ENCODE assay signal across 8 cellular contexts in genomic region chr1:232630894-232631195, GRCh38. TPM values are rescaled to one million over a fixed set of nuclear protein-coding genes. Genes with fewer than 3 reads are reported as not detected.
A peak's percentile ranks its signal among the peaks of the same experiment; 100 is the strongest.
DNase-seq lines count a peak whose midpoint lies in the region; ATAC-seq and TF ChIP-seq lines count a peak whose summit lies in the region.

No MANE protein-coding gene starts in this region.

- 2% methylated on average over 8 of the region's 8 CpGs for WGBS in mammary epithelial cell (ENCODE audit: low coverage, missing lambda C conversion rate)
- 1 to 2% methylated on average over 8 of the region's 8 CpGs for WGBS in aorta, 2 donors

- H3K79me2 ChIP-seq in mammary epithelial cell (ENCODE audit: insufficient read depth, low read length) = no peaks in the 10 kb centered on the region

- H3K4me3 Mint-ChIP-seq in stimulated activated naive CD8-positive, alpha-beta T cell treated with anti-CD3 and anti-CD28 coated beads, Interleukin-15, Interleukin-2, amounts not matched to agents 100 ng/mL and 50 ng/mL, for 24 hours = peak overlapping the region; percentile 82

- H3K4me1 ChIP-seq in mammary epithelial cell (ENCODE audit: insufficient read depth, low read length) (peaks cover 16% of the 10 kb centered on the region), mucosa of descending colon (ENCODE audit: low read depth) (peaks cover 33% of the 10 kb centered on the region), aorta (ENCODE audit: control insufficient read depth in 1 of 2, insufficient read depth in 2 of 2, low read length in 2 of 2) (no peaks in the 10 kb centered on the region)

- dilution Hi-C loops in mammary epithelial cell (cut with HindIII; ENCODE audit: low sequenced_read_pairs) = no loop called here

- intact Hi-C loops in mammary epithelial cell (cut with micrococcal nuclease) = loop anchor here (1.0 to 10.0 kb wide), 5 partner anchors 322 to 824 kb away; no protein-coding TSS in a partner anchor
- intact Hi-C loops in mucosa of descending colon (cut with DNase I, micrococcal nuclease) = loop anchor here (5.0 to 10.0 kb wide), 3 partner anchors 164 to 614 kb away; no protein-coding TSS in a partner anchor
- intact Hi-C loops in aorta (cut with DNase I) = loop anchor here (10.0 kb wide), 3 partner anchors 314 to 486 kb away; partner anchors contain the start of gene NTPCR (in 1 of the 2)

- H3K9me3 Mint-ChIP-seq in stimulated activated naive CD8-positive, alpha-beta T cell treated with anti-CD3 and anti-CD28 coated beads, Interleukin-15, Interleukin-2, amounts not matched to agents 100 ng/mL and 50 ng/mL, for 24 hours = no peaks in the 10 kb centered on the region

- H3K4me2 ChIP-seq in mammary epithelial cell (ENCODE audit: insufficient read depth, low read depth, low read length) = peak overlapping the region; percentile 96

- ATAC-seq in stimulated activated naive CD8-positive, alpha-beta T cell treated with anti-CD3 and anti-CD28 coated beads, Interleukin-15, Interleukin-2, amounts not matched to agents 100 U/mL and 50 U/mL, for 24 hours = no peak
- ATAC-seq in mucosa of descending colon (no peak), aorta (ENCODE audit: low FRiP score) (no peak), GM18858 (IDR thresholded peaks at IDR 0.05; ENCODE audit: unreplicated experiment) (no peak), HG02763 (IDR thresholded peaks at IDR 0.05; ENCODE audit: unreplicated experiment) (no peak)

- no peaks in the 10 kb centered on the region for H3K36me3 Mint-ChIP-seq in stimulated activated naive CD8-positive, alpha-beta T cell treated with anti-CD3 and anti-CD28 coated beads, Interleukin-15, Interleukin-2, amounts not matched to agents 100 ng/mL and 50 ng/mL, for 24 hours (ENCODE audit: low read depth)

- H3K9me3 ChIP-seq in mammary epithelial cell (replicated peaks; ENCODE audit: insufficient read depth, low read length) (no peaks in the 10 kb centered on the region), mucosa of descending colon (no peaks in the 10 kb centered on the region), aorta (ENCODE audit: control insufficient read depth, low read length) (no peaks in the 10 kb centered on the region)

- H3K4me3 ChIP-seq in mammary epithelial cell (replicated peaks in 1 of 3; ENCODE audit: insufficient read depth in 1 of 3, low read depth in 2 of 3, low read length in 3 of 3) (peak overlapping the region; percentile 55 to 83 (median 77)), mucosa of descending colon (peak overlapping the region; percentile 73), aorta (ENCODE audit: low read length in 2 of 2) (peak overlapping the region; percentile 61 to 81)

- BruUV-seq in mammary epithelial cell (replicated peaks; lab: Mats Ljungman, UMichigan) = no TSS peak

- H3K27ac ChIP-seq in mammary epithelial cell (ENCODE audit: insufficient read depth, low read depth, low read length) (no peak overlapping the region), aorta (ENCODE audit: low read depth in 1 of 2, low read length in 2 of 2) (no peak overlapping the region)

- peaks cover 36% of the 10 kb centered on the region for H3K27me3 Mint-ChIP-seq in stimulated activated naive CD8-positive, alpha-beta T cell treated with anti-CD3 and anti-CD28 coated beads, Interleukin-15, Interleukin-2, amounts not matched to agents 100 ng/mL and 50 ng/mL, for 24 hours

- no peak for DNase-seq in stimulated activated naive CD8-positive, alpha-beta T cell treated with anti-CD3 and anti-CD28 coated beads, Interleukin-15, Interleukin-2, amounts not matched to agents 100 U/mL and 50 U/mL, for 24 hours
- DNase-seq in mammary epithelial cell = no peak
- DNase-seq in mucosa of descending colon = no peak
- DNase-seq in aorta = no peak
- no peak for DNase-seq in NAMALWA (ENCODE audit: low spot score)

- H3K9ac ChIP-seq in mammary epithelial cell (ENCODE audit: insufficient read depth, low read length) = peak overlapping the region; percentile 41

- no peaks in the 10 kb centered on the region for H3K27me3 ChIP-seq in mammary epithelial cell (ENCODE audit: insufficient read depth, low read length)
- H3K27me3 ChIP-seq in aorta (ENCODE audit: control insufficient read depth in 1 of 2, insufficient read depth in 2 of 2, low read length in 1 of 2) = no peaks in the 10 kb centered on the region

- H3K4me1 Mint-ChIP-seq in stimulated activated naive CD8-positive, alpha-beta T cell treated with anti-CD3 and anti-CD28 coated beads, Interleukin-15, Interleukin-2, amounts not matched to agents 100 ng/mL and 50 ng/mL, for 24 hours (ENCODE audit: low read depth) = peaks cover 32% of the 10 kb centered on the region

- peak overlapping the region; percentile 90 for H2AFZ ChIP-seq in mammary epithelial cell (ENCODE audit: low read depth, low read length)

- TF ChIP-seq CTCF in mammary epithelial cell (conservative IDR thresholded peaks at IDR 0.05 in 1 of 2, IDR thresholded peaks at IDR 0.05 in 1 of 2; ENCODE audit: extremely low read depth in 1 of 2, insufficient read depth in 1 of 2, low read depth in 1 of 2, low read length in 2 of 2) = no peak
- TF ChIP-seq CTCF in mucosa of descending colon (IDR thresholded peaks at IDR 0.05) = no peak

- H3K36me3 ChIP-seq in mammary epithelial cell (ENCODE audit: insufficient read depth, low read length) (no peaks in the 10 kb centered on the region), mucosa of descending colon (ENCODE audit: low read depth) (no peaks in the 10 kb centered on the region), aorta (ENCODE audit: control insufficient read depth in 1 of 2, insufficient read depth in 2 of 2, low read length in 1 of 2) (no peaks in the 10 kb centered on the region)

- in situ Hi-C loops in mammary epithelial cell (cut with MboI; ENCODE audit: low sequenced_read_pairs in 2 of 2) = loop anchor here (10.0 to 25.0 kb wide), 4 partner anchors 164 to 614 kb away; partner anchors contain the start of gene NTPCR (in 1 of the 2)

- H3K27ac Mint-ChIP-seq in stimulated activated naive CD8-positive, alpha-beta T cell treated with anti-CD3 and anti-CD28 coated beads, Interleukin-15, Interleukin-2, amounts not matched to agents 100 ng/mL and 50 ng/mL, for 24 hours = peak overlapping the region; percentile 49

- CTCF ChIA-PET in mammary epithelial cell (lab: Charles Lee; ENCODE audit: low non-redundant PET) = no interaction called here

- no peaks in the 10 kb centered on the region for H4K20me1 ChIP-seq in mammary epithelial cell (ENCODE audit: insufficient read depth, low read length)

RNA-seq across cellular contexts. Expression of gene SIPA1L2, which starts 0.9 kb away (rescaled TPM):
- total RNA-seq in mammary epithelial cell (10 to 100 TPM in 1 of 2 donors, 1 to 10 TPM in 1; 3.8 to 19.8 TPM), mucosa of descending colon (10 to 100 TPM; 78.7 to 94.4 (median 79.0) TPM), aorta (10 to 100 TPM; 11.3 to 27.6 TPM)
- polyA plus RNA-seq in mammary epithelial cell (2.5 TPM), aorta (1 to 10 TPM; 2.9 to 9.1 TPM)
- 2.0 TPM for polyA minus RNA-seq in mammary epithelial cell
